2 cellular contexts compared by ENCODE assay signal in the genomic region with DNA sequence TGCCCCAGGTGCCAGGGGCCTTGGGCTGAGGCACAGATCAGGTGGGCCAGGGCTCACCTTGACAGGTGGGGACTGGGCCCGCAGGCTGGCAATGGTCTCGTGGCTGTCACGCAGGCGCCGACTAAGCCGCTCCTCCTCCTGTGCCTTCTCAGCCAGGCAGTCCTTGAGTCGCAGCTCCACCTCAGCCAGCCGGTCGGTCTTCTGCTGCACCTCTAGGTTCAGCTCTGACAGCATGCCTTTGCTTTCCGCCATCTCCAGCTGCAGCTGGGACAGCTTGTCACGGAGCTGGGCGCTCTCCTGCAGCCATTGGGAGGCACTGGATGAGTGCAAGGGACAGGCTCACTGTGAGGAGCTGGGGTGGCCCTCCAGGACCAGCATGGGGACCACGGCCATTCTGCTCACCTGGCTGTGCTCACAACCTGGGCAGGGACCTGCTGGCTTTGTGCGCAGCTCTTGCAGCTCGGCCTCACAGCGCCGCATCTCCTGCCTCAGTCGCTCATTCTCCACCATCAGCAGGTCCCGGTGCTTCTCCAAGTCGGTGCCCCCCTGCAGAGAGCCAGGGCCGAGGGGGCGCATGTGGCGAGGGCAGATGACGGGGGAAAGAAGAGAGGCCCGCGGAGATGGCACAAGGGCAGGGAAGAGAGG.
TF ChIP-seq lines count a peak whose summit lies in the region.

No MANE protein-coding gene starts in this region.

TF ChIP-seq in IMR-90, 13 proteins besides CTCF, POLR2A, EP300 and RAD21:
- TF ChIP-seq MXI1 (IDR thresholded peaks at IDR 0.05; ENCODE audit: borderline replicate concordance, low read depth, low read length) = no peak
- TF ChIP-seq RFX5 (IDR thresholded peaks at IDR 0.05; ENCODE audit: low read depth, low read length) = no peak
- TF ChIP-seq CHD1 (IDR thresholded peaks at IDR 0.05; ENCODE audit: low read depth, low read length) = no peak
- no peak for TF ChIP-seq CEBPB (IDR thresholded peaks at IDR 0.05; ENCODE audit: low read depth, low read length)
- no peak for TF ChIP-seq ELK1 (IDR thresholded peaks at IDR 0.05; ENCODE audit: borderline replicate concordance, low read depth, low read length)
- TF ChIP-seq, protein P1, sequence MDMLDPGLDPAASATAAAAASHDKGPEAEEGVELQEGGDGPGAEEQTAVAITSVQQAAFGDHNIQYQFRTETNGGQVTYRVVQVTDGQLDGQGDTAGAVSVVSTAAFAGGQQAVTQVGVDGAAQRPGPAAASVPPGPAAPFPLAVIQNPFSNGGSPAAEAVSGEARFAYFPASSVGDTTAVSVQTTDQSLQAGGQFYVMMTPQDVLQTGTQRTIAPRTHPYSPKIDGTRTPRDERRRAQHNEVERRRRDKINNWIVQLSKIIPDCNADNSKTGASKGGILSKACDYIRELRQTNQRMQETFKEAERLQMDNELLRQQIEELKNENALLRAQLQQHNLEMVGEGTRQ (IDR thresholded peaks at IDR 0.05; ENCODE audit: low read depth, low read length) = no peak
- no peak for TF ChIP-seq FOS (IDR thresholded peaks at IDR 0.05; ENCODE audit: low read depth, low read length)
- no peak for TF ChIP-seq NFE2L2 (IDR thresholded peaks at IDR 0.05; ENCODE audit: low read depth, low read length)
- TF ChIP-seq BHLHE40 (IDR thresholded peaks at IDR 0.05; ENCODE audit: low read depth, low read length) = no peak
- no peak for TF ChIP-seq RCOR1 (IDR thresholded peaks at IDR 0.05; ENCODE audit: insufficient replicate concordance, low read length)
- TF ChIP-seq MAFK (IDR thresholded peaks at IDR 0.05; ENCODE audit: low read depth, low read length) = no peak
- no peak for TF ChIP-seq MAZ (IDR thresholded peaks at IDR 0.05; ENCODE audit: borderline replicate concordance, low read depth, low read length)
- TF ChIP-seq SMC3 (IDR thresholded peaks at IDR 0.05; ENCODE audit: low read depth, low read length) = no peak

TF ChIP-seq in K562, 482 proteins besides CTCF, POLR2A, EP300 and RAD21:
- peak; percentile 44 for TF ChIP-seq POLR2G (IDR thresholded peaks at IDR 0.05; ENCODE audit: low read depth, low read length)
- no peak for TF ChIP-seq CBFA2T2 (conservative IDR thresholded peaks at IDR 0.05)
TF ChIP-seq in K562: peak in this region for 1.
